ENCODE assay signal across 1 cellular context in the genomic region with DNA sequence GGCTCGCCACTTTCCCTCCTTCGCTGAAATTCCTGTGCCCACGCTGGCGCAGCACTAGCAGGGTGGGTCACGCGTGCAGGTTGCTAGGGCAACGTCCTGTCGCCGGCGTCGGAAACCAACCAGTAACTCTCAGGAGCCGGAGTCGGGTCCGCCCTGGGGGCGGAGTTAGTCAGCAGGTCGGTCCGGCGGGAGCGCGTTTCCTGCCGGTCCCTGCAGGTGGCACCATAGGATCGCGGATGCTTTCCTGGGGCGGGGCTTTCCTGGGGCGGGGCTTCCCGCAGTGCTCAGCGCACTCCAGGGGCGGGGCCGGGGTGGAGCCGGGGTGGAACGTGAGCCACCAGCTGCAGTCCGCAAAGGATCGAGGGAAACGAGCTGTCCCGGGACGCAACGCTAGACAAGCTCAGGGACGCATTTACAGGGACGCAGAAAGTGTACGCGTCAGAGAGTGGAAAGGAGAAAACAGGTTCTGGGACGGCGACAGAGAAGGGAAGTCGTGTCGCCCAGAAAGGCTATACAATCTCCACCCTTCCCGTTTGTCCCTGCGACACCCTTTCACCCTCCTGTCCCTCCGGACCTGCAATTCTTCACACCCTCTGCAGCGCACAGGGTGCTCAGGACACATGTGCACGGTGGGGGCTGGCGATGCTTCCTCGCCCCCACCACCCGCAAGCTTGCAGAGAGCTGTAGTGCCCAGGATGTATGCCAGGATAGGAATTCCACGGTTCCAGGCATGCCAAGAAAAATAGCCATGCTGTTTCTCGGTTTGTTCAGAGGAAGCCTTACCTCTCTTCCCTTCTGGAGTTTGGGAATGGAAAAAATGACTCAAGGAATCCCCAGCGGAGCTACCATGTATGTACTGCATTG.
TF ChIP-seq lines count a peak whose summit lies in the region.

No MANE protein-coding gene starts in this region.

TF ChIP-seq in HepG2, 621 proteins besides CTCF, POLR2A, EP300 and RAD21 (continued from another document and continues in another):
- TF ChIP-seq DMTF1 (CRISPR knock-in tag; IDR thresholded peaks at IDR 0.05) (no peak), ZNF776 (CRISPR knock-in tag; IDR thresholded peaks at IDR 0.05) (no peak), SYNCRIP (IDR thresholded peaks at IDR 0.05; ENCODE audit: insufficient read depth, low read depth, low read length) (no peak), CSRNP1 (CRISPR knock-in tag; IDR thresholded peaks at IDR 0.05) (no peak), ZC3H4 (CRISPR knock-in tag; IDR thresholded peaks at IDR 0.05; ENCODE audit: borderline replicate concordance) (no peak), KLF9 (CRISPR knock-in tag; IDR thresholded peaks at IDR 0.05; ENCODE audit: low read depth) (peak; percentile 52; the same call in 1 of the 2 replicates), ZNF841 (CRISPR knock-in tag; IDR thresholded peaks at IDR 0.05; ENCODE audit: borderline replicate concordance) (no peak), IRX3 (CRISPR knock-in tag; IDR thresholded peaks at IDR 0.05; ENCODE audit: borderline replicate concordance, low read depth) (no peak), ZNF124 (CRISPR knock-in tag; IDR thresholded peaks at IDR 0.05) (no peak), SP2 (CRISPR knock-in tag; IDR thresholded peaks at IDR 0.05) (peak; percentile 49; the same call in 1 of the 2 replicates), EZH2 (conservative IDR thresholded peaks at IDR 0.05; ENCODE audit: low read depth, low read length) (no peak), ESRRA (CRISPR knock-in tag; IDR thresholded peaks at IDR 0.05; ENCODE audit: low read depth) (no peak; the same call in 1 of the 2 replicates), ZXDC (CRISPR knock-in tag; IDR thresholded peaks at IDR 0.05) (no peak), MYNN (CRISPR knock-in tag; IDR thresholded peaks at IDR 0.05; ENCODE audit: low read depth) (0 out of 2 replicates have a peak, but pooled peaks have one; percentile 32), ZNF614 (CRISPR knock-in tag; IDR thresholded peaks at IDR 0.05; ENCODE audit: borderline replicate concordance) (peak; percentile 56; the same call in 1 of the 2 replicates), ZNF234 (CRISPR knock-in tag; conservative IDR thresholded peaks at IDR 0.05) (no peak), ATF7 (IDR thresholded peaks at IDR 0.05) (no peak), ATF7 (CRISPR knock-in tag; IDR thresholded peaks at IDR 0.05) (no peak; the same call in 1 of the 2 replicates), RARG (CRISPR knock-in tag; IDR thresholded peaks at IDR 0.05; ENCODE audit: low read depth) (no peak), ZNF101 (CRISPR knock-in tag; IDR thresholded peaks at IDR 0.05; ENCODE audit: borderline replicate concordance, low read depth) (no peak), FLYWCH1 (CRISPR knock-in tag; IDR thresholded peaks at IDR 0.05) (no peak), ARID2 (CRISPR knock-in tag; IDR thresholded peaks at IDR 0.05; ENCODE audit: borderline replicate concordance) (no peak), GLMP (CRISPR knock-in tag; IDR thresholded peaks at IDR 0.05; ENCODE audit: borderline replicate concordance) (no peak), PTBP1 (IDR thresholded peaks at IDR 0.05; ENCODE audit: low read depth, low read length, poor library complexity, severe bottlenecking) (peak; percentile 37), ZNF350 (CRISPR knock-in tag; IDR thresholded peaks at IDR 0.05; ENCODE audit: borderline replicate concordance, low read depth) (no peak), ETV5 (CRISPR knock-in tag; IDR thresholded peaks at IDR 0.05; ENCODE audit: borderline replicate concordance) (peak; percentile 30; the same call in 1 of the 2 replicates), REXO4 (CRISPR knock-in tag; IDR thresholded peaks at IDR 0.05; ENCODE audit: borderline replicate concordance) (no peak)
- TF ChIP-seq, protein P1, sequence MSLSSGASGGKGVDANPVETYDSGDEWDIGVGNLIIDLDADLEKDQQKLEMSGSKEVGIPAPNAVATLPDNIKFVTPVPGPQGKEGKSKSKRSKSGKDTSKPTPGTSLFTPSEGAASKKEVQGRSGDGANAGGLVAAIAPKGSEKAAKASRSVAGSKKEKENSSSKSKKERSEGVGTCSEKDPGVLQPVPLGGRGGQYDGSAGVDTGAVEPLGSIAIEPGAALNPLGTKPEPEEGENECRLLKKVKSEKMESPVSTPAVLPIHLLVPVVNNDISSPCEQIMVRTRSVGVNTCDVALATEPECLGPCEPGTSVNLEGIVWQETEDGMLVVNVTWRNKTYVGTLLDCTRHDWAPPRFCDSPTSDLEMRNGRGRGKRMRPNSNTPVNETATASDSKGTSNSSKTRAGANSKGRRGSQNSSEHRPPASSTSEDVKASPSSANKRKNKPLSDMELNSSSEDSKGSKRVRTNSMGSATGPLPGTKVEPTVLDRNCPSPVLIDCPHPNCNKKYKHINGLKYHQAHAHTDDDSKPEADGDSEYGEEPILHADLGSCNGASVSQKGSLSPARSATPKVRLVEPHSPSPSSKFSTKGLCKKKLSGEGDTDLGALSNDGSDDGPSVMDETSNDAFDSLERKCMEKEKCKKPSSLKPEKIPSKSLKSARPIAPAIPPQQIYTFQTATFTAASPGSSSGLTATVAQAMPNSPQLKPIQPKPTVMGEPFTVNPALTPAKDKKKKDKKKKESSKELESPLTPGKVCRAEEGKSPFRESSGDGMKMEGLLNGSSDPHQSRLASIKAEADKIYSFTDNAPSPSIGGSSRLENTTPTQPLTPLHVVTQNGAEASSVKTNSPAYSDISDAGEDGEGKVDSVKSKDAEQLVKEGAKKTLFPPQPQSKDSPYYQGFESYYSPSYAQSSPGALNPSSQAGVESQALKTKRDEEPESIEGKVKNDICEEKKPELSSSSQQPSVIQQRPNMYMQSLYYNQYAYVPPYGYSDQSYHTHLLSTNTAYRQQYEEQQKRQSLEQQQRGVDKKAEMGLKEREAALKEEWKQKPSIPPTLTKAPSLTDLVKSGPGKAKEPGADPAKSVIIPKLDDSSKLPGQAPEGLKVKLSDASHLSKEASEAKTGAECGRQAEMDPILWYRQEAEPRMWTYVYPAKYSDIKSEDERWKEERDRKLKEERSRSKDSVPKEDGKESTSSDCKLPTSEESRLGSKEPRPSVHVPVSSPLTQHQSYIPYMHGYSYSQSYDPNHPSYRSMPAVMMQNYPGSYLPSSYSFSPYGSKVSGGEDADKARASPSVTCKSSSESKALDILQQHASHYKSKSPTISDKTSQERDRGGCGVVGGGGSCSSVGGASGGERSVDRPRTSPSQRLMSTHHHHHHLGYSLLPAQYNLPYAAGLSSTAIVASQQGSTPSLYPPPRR (CRISPR knock-in tag; IDR thresholded peaks at IDR 0.05; ENCODE audit: borderline replicate concordance), result peak; percentile 24; the same call in 1 of the 2 replicates
- TF ChIP-seq, protein P2, sequence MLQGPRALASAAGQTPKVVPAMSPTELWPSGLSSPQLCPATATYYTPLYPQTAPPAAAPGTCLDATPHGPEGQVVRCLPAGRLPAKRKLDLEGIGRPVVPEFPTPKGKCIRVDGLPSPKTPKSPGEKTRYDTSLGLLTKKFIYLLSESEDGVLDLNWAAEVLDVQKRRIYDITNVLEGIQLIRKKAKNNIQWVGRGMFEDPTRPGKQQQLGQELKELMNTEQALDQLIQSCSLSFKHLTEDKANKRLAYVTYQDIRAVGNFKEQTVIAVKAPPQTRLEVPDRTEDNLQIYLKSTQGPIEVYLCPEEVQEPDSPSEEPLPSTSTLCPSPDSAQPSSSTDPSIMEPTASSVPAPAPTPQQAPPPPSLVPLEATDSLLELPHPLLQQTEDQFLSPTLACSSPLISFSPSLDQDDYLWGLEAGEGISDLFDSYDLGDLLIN (CRISPR knock-in tag; IDR thresholded peaks at IDR 0.05; ENCODE audit: borderline replicate concordance), result peak; percentile 62; the same call in 1 of the 2 replicates
- TF ChIP-seq, protein P3, sequence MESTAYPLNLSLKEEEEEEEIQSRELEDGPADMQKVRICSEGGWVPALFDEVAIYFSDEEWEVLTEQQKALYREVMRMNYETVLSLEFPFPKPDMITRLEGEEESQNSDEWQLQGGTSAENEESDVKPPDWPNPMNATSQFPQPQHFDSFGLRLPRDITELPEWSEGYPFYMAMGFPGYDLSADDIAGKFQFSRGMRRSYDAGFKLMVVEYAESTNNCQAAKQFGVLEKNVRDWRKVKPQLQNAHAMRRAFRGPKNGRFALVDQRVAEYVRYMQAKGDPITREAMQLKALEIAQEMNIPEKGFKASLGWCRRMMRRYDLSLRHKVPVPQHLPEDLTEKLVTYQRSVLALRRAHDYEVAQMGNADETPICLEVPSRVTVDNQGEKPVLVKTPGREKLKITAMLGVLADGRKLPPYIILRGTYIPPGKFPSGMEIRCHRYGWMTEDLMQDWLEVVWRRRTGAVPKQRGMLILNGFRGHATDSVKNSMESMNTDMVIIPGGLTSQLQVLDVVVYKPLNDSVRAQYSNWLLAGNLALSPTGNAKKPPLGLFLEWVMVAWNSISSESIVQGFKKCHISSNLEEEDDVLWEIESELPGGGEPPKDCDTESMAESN (CRISPR knock-in tag; conservative IDR thresholded peaks at IDR 0.05), result peak; percentile 88
- TF ChIP-seq, protein P4, sequence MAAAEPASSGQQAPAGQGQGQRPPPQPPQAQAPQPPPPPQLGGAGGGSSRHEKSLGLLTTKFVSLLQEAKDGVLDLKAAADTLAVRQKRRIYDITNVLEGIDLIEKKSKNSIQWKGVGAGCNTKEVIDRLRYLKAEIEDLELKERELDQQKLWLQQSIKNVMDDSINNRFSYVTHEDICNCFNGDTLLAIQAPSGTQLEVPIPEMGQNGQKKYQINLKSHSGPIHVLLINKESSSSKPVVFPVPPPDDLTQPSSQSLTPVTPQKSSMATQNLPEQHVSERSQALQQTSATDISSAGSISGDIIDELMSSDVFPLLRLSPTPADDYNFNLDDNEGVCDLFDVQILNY (CRISPR knock-in tag; conservative IDR thresholded peaks at IDR 0.05), result 0 out of 2 replicates have a peak, but pooled peaks have one; percentile 43
- TF ChIP-seq, protein P5, sequence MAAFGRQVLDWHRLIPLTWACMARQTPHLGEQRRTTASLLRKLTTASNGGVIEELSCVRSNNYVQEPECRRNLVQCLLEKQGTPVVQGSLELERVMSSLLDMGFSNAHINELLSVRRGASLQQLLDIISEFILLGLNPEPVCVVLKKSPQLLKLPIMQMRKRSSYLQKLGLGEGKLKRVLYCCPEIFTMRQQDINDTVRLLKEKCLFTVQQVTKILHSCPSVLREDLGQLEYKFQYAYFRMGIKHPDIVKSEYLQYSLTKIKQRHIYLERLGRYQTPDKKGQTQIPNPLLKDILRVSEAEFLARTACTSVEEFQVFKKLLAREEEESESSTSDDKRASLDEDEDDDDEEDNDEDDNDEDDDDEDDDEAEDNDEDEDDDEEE (CRISPR knock-in tag; IDR thresholded peaks at IDR 0.05), result 0 out of 2 replicates have a peak, but pooled peaks have one; percentile 78
- TF ChIP-seq, protein P6, sequence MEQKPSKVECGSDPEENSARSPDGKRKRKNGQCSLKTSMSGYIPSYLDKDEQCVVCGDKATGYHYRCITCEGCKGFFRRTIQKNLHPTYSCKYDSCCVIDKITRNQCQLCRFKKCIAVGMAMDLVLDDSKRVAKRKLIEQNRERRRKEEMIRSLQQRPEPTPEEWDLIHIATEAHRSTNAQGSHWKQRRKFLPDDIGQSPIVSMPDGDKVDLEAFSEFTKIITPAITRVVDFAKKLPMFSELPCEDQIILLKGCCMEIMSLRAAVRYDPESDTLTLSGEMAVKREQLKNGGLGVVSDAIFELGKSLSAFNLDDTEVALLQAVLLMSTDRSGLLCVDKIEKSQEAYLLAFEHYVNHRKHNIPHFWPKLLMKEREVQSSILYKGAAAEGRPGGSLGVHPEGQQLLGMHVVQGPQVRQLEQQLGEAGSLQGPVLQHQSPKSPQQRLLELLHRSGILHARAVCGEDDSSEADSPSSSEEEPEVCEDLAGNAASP (CRISPR knock-in tag; IDR thresholded peaks at IDR 0.05; ENCODE audit: borderline replicate concordance), result no peak
